9 cellular contexts compared by ENCODE assay signal in the genomic region with DNA sequence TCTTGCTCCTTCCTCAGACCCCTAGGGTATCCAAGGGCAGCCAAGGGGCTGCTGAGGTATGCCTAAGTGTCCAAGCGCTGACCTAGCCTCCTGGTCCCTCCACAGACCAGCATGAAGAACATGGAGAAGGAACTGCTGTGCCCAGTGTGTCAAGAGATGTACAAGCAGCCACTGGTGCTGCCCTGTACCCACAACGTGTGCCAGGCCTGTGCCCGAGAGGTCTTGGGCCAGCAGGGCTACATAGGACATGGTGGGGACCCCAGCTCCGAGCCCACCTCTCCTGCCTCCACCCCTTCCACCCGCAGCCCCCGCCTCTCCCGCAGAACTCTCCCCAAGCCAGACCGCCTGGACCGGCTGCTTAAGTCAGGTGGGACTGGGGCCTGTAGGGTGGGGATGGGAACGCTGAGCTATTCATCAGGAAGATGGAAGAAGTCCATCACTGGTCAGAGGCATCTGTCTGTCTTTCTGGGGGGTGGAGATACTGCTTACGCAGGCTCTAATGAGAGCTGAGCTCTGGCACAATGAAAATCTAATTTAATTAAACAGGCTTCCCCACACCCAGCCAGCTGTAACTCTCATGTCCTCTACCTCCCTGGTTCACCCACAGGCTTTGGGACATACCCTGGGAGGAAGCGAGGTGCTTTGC. TPM values are rescaled to one million over a fixed set of nuclear protein-coding genes. Genes with fewer than 3 reads are reported as not detected.
DNase-seq lines count a peak whose midpoint lies in the region; ATAC-seq, FAIRE-seq and TF ChIP-seq lines count a peak whose summit lies in the region.
"Had no signal": no experiment of that assay in that cellular context is flagged by ENCODE, and none has a peak within 500 bp of the region (broad histone marks: within the 10 kb centered on the region; RNA-seq: fewer than 3 reads in every experiment).

No MANE protein-coding gene starts in this region.

- no peak overlapping the region for H3K9ac ChIP-seq in kidney (ENCODE audit: low read length in 2 of 2)

- no peak for TF ChIP-seq CTCF in natural killer cell (IDR thresholded peaks at IDR 0.05)
- no peak for TF ChIP-seq CTCF in kidney (IDR thresholded peaks at IDR 0.05; ENCODE audit: borderline replicate concordance, extremely low read depth, insufficient read depth)

- H3K36me3 Mint-ChIP-seq in natural killer cell treated with Interleukin-12 subunit alpha and Interleukin-12 subunit beta and Interleukin-15 and Interleukin-18, amount 100 ng/mL, for 72 hours, result peaks cover 7% of the 10 kb centered on the region
- H3K36me3 Mint-ChIP-seq in natural killer cell, result no peaks in the 10 kb centered on the region
- H3K36me3 Mint-ChIP-seq in activated T-cell treated with anti-CD3 and anti-CD28 coated beads, Interleukin-2, amount 50 U/mL, for 72 hours (ENCODE audit: insufficient read depth in 2 of 2), result peaks cover 3 to 4% of the 10 kb centered on the region in 2 donors

- no peaks in the 10 kb centered on the region for H3K9me3 Mint-ChIP-seq in natural killer cell treated with Interleukin-12 subunit alpha and Interleukin-12 subunit beta and Interleukin-15 and Interleukin-18, amount 100 ng/mL, for 72 hours
- H3K9me3 Mint-ChIP-seq in natural killer cell, result no peaks in the 10 kb centered on the region
- H3K9me3 Mint-ChIP-seq in activated T-cell treated with anti-CD3 and anti-CD28 coated beads, Interleukin-2, amount 50 U/mL, for 72 hours, result no peaks in the 10 kb centered on the region

- H3K4me3 Mint-ChIP-seq in natural killer cell treated with Interleukin-12 subunit alpha and Interleukin-12 subunit beta and Interleukin-15 and Interleukin-18, amount 100 ng/mL, for 72 hours, result peak overlapping the region; percentile 67
- no peak overlapping the region for H3K4me3 Mint-ChIP-seq in natural killer cell
- peak overlapping the region; percentile 98 to 99 for H3K4me3 Mint-ChIP-seq in activated T-cell treated with anti-CD3 and anti-CD28 coated beads, Interleukin-2, amount 50 U/mL, for 72 hours

- no peak for FAIRE-seq in kidney (lab: Jason Lieb, UNC)

- no peak for DNase-seq in natural killer cell treated with Interleukin-12 subunit alpha and Interleukin-12 subunit beta and Interleukin-15 and Interleukin-18, amount 100 ng/mL, for 72 hours (ENCODE audit: low spot score)
- DNase-seq in natural killer cell, result no peak
- DNase-seq in activated T-cell treated with anti-CD3 and anti-CD28 coated beads, Interleukin-2, amount 50 U/mL, for 72 hours, result no peak
- DNase-seq in kidney, result peak; percentile 83
- no peak for DNase-seq in NCI-H345 treated with DMSO at 0.1 percent for 48 hours (lab: John Stamatoyannopoulos, UW; ENCODE audit: unreplicated experiment)
- DNase-seq in NCI-H2171 treated with DMSO at 0.1 percent for 48 hours (lab: John Stamatoyannopoulos, UW), result no peak
- no peak for DNase-seq in NCI-H2107 (lab: John Stamatoyannopoulos, UW)
- DNase-seq: NK-92 treated with Interleukin-12 subunit alpha and Interleukin-12 subunit beta, amount 100 ng/mL, for 24 hours had no signal

- H3K4me3 ChIP-seq in kidney (ENCODE audit: low read length in 2 of 2), result no peak overlapping the region

- peaks cover 31 to 37% of the 10 kb centered on the region in 2 donors for H3K4me1 Mint-ChIP-seq in natural killer cell treated with Interleukin-12 subunit alpha and Interleukin-12 subunit beta and Interleukin-15 and Interleukin-18, amount 100 ng/mL, for 72 hours (ENCODE audit: low read depth in 2 of 2)
- H3K4me1 Mint-ChIP-seq in natural killer cell, result peaks cover 28 to 40% of the 10 kb centered on the region in 2 donors
- peaks cover 55% of the 10 kb centered on the region for H3K4me1 Mint-ChIP-seq in activated T-cell treated with anti-CD3 and anti-CD28 coated beads, Interleukin-2, amount 50 U/mL, for 72 hours (ENCODE audit: low read depth)

- peaks cover 10 to 19% of the 10 kb centered on the region in 2 donors for H3K4me1 ChIP-seq in kidney (ENCODE audit: control insufficient read depth in 1 of 2, insufficient read depth in 1 of 2, low read depth in 1 of 2, low read length in 2 of 2)

- H3K27ac ChIP-seq in kidney (ENCODE audit: low read depth in 2 of 2, low read length in 2 of 2), result no peak overlapping the region

- no peak for ATAC-seq in natural killer cell treated with Interleukin-12 subunit alpha and Interleukin-12 subunit beta and Interleukin-15 and Interleukin-18, amount 100 ng/mL, for 72 hours
- no peak for ATAC-seq in natural killer cell
- no peak for ATAC-seq in activated T-cell treated with anti-CD3 and anti-CD28 coated beads, Interleukin-2, amount 50 U/mL, for 72 hours (replicated peaks in 1 of 2)
- no peak for ATAC-seq in GM21528 (IDR thresholded peaks at IDR 0.05; ENCODE audit: low FRiP score, unreplicated experiment)

- H3K9me3 ChIP-seq in kidney (ENCODE audit: control insufficient read depth in 1 of 2, low read length in 2 of 2), result no peaks in the 10 kb centered on the region

- H3K27ac Mint-ChIP-seq in natural killer cell treated with Interleukin-12 subunit alpha and Interleukin-12 subunit beta and Interleukin-15 and Interleukin-18, amount 100 ng/mL, for 72 hours, result no peak overlapping the region
- H3K27ac Mint-ChIP-seq in natural killer cell, result no peak overlapping the region
- H3K27ac Mint-ChIP-seq in activated T-cell treated with anti-CD3 and anti-CD28 coated beads, Interleukin-2, amount 50 U/mL, for 72 hours, result no peak overlapping the region

- H3K27me3 Mint-ChIP-seq in natural killer cell treated with Interleukin-12 subunit alpha and Interleukin-12 subunit beta and Interleukin-15 and Interleukin-18, amount 100 ng/mL, for 72 hours, result no peaks in the 10 kb centered on the region
- H3K27me3 Mint-ChIP-seq in natural killer cell (ENCODE audit: low read depth in 2 of 2), result peaks cover 0 to 5% of the 10 kb centered on the region in 2 donors
- H3K27me3 Mint-ChIP-seq in activated T-cell treated with anti-CD3 and anti-CD28 coated beads, Interleukin-2, amount 50 U/mL, for 72 hours (ENCODE audit: low read depth), result no peaks in the 10 kb centered on the region

- intact Hi-C loops in natural killer cell (cut with micrococcal nuclease) (loop anchor here (5.0 kb wide), 2 partner anchors 52 to 417 kb away; no protein-coding TSS in a partner anchor), kidney (cut with DNase I) (loop anchor here (10.0 kb wide), 1 partner anchor 49 kb away; no protein-coding TSS in a partner anchor)

- H3K36me3 ChIP-seq in kidney (ENCODE audit: control insufficient read depth in 1 of 2, insufficient read depth in 2 of 2, low read length in 2 of 2), result peaks cover 0 to under 1% of the 10 kb centered on the region in 2 donors

RNA-seq across cellular contexts. Expression of a gene that starts 1.8 kb away (rescaled TPM):
- total RNA-seq in natural killer cell treated with Interleukin-12 subunit alpha and Interleukin-12 subunit beta and Interleukin-15 and Interleukin-18, amount 100 ng/mL, for 72 hours, result 1 to 10 TPM; 3.6 to 9.3 TPM
- total RNA-seq in natural killer cell, result 1 to 10 TPM in 2 of 3 donors, under 1 TPM in 1; 0.94 to 4.9 (median 2.5) TPM
- total RNA-seq in activated T-cell treated with anti-CD3 and anti-CD28 coated beads, Interleukin-2, amount 50 U/mL, for 72 hours, result 1 to 10 TPM; 8.6 to 9.8 TPM
- total RNA-seq in kidney, result 2.1 TPM
- polyA plus RNA-seq in kidney (ENCODE audit: insufficient read depth, low read depth, low replicate concordance), result 0.28 TPM

RNA-seq across cellular contexts. Expression of a gene that starts 2.3 kb away (rescaled TPM):
- 100 to 1,000 TPM; 149 to 223 TPM for total RNA-seq in natural killer cell treated with Interleukin-12 subunit alpha and Interleukin-12 subunit beta and Interleukin-15 and Interleukin-18, amount 100 ng/mL, for 72 hours
- total RNA-seq in natural killer cell, result 100 to 1,000 TPM in 2 of 3 donors, 10 to 100 TPM in 1; 95.3 to 113 (median 104) TPM
- total RNA-seq in activated T-cell treated with anti-CD3 and anti-CD28 coated beads, Interleukin-2, amount 50 U/mL, for 72 hours, result 100 to 1,000 TPM; 199 to 203 TPM
- 198 TPM for total RNA-seq in kidney
- polyA plus RNA-seq in kidney (ENCODE audit: insufficient read depth, low read depth, low replicate concordance), result 351 TPM

RNA-seq across cellular contexts. Expression of a gene that starts 32.3 kb away (rescaled TPM):
- total RNA-seq in natural killer cell treated with Interleukin-12 subunit alpha and Interleukin-12 subunit beta and Interleukin-15 and Interleukin-18, amount 100 ng/mL, for 72 hours, result 1 to 10 TPM; 4.1 to 9.4 TPM
- 10 to 100 TPM; 16.2 to 19.4 (median 18.6) TPM for total RNA-seq in natural killer cell
- 10 to 100 TPM; 24.7 to 28.7 TPM for total RNA-seq in activated T-cell treated with anti-CD3 and anti-CD28 coated beads, Interleukin-2, amount 50 U/mL, for 72 hours
- total RNA-seq in kidney, result 33.0 TPM
- polyA plus RNA-seq in kidney (ENCODE audit: insufficient read depth, low read depth, low replicate concordance), result 21.4 TPM

RNA-seq across cellular contexts. Expression of a gene that starts 33.1 kb away (rescaled TPM):
- 10 to 100 TPM; 42.6 to 53.0 TPM for total RNA-seq in natural killer cell treated with Interleukin-12 subunit alpha and Interleukin-12 subunit beta and Interleukin-15 and Interleukin-18, amount 100 ng/mL, for 72 hours
- total RNA-seq in natural killer cell, result 10 to 100 TPM; 22.3 to 28.5 (median 27.9) TPM
- 10 to 100 TPM; 25.5 to 27.4 TPM for total RNA-seq in activated T-cell treated with anti-CD3 and anti-CD28 coated beads, Interleukin-2, amount 50 U/mL, for 72 hours
- total RNA-seq in kidney, result 38.8 TPM
- 86.9 TPM for polyA plus RNA-seq in kidney (ENCODE audit: insufficient read depth, low read depth, low replicate concordance)

RNA-seq across cellular contexts. Expression of a gene that starts 35.1 kb away (rescaled TPM):
- 10 to 100 TPM; 26.0 to 31.1 TPM for total RNA-seq in natural killer cell treated with Interleukin-12 subunit alpha and Interleukin-12 subunit beta and Interleukin-15 and Interleukin-18, amount 100 ng/mL, for 72 hours
- total RNA-seq in natural killer cell, result 10 to 100 TPM; 26.8 to 45.7 (median 41.5) TPM
- 10 to 100 TPM; 49.4 to 58.9 TPM for total RNA-seq in activated T-cell treated with anti-CD3 and anti-CD28 coated beads, Interleukin-2, amount 50 U/mL, for 72 hours
- 84.4 TPM for total RNA-seq in kidney
- polyA plus RNA-seq in kidney (ENCODE audit: insufficient read depth, low read depth, low replicate concordance), result 237 TPM
